In the genomic region with DNA sequence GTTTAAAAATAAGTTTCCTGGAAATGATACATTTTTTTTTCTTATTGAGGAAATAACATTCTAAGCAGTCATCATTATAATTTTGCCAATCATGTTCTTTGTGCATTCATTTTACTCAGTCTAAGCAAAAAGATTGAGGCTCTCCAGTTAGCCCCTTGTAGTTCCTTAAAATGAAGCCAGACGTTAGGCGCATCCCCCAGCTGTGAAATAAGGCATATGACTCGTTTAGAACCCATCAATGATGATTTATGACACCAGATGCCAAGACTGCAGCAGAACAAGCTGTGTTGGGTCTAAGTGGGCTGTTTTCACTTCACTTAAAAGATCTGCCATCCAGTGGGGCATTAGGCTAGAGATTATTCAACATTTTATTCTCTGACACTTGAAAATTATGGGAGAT, we compare ENCODE assay signal across 22 cellular contexts. TPM values are rescaled to one million over a fixed set of nuclear protein-coding genes. Genes with fewer than 3 reads are reported as not detected.
DNase-seq lines count a peak whose midpoint lies in the region; ATAC-seq, FAIRE-seq and TF ChIP-seq lines count a peak whose summit lies in the region.
"Had no signal": no experiment of that assay in that cellular context is flagged by ENCODE, and none has a peak within 500 bp of the region (broad histone marks: within the 10 kb centered on the region; RNA-seq: fewer than 3 reads in every experiment).

No MANE protein-coding gene starts in this region.

- DNase-seq in KBM-7 (peak; percentile 95), NCI-H69 (lab: John Stamatoyannopoulos, UW) (peak; percentile 61), fibroblast of villous mesenchyme (ENCODE audit: low read depth) (peak; percentile 51), sciatic nerve (ENCODE audit: low spot score) (no peak), kidney (no peak), kidney tubule cell (ENCODE audit: low spot score) (no peak), GM13977 (ENCODE audit: low spot score) (no peak)
- no peak for DNase-seq in activated CD4-positive, CD25-positive, alpha-beta regulatory T cell treated with anti-CD3 and anti-CD28 coated beads, Interleukin-2, amount 50 U/mL, for 72 hours
- DNase-seq: activated CD4-positive, alpha-beta memory T cell treated with anti-CD3 and anti-CD28 coated beads for 36 hours; activated T-cell treated with anti-CD3 and anti-CD28 coated beads, Interleukin-2, amount 50 U/mL, for 48 hours; BE2C; DMS153; dorsolateral prefrontal cortex; head of caudate nucleus; NCI-H1105 treated with DMSO at 0.1 percent for 48 hours; NCI-H345; pancreas; stimulated activated CD4-positive, alpha-beta T cell treated with anti-CD3 and anti-CD28 coated beads, Interleukin-12 subunit alpha, Interleukin-12 subunit beta, amount 100 ng/mL, for 4 hours; stimulated activated naive CD4-positive, alpha-beta T cell had no signal

- no peak for FAIRE-seq in kidney (lab: Jason Lieb, UNC)
- FAIRE-seq: GM19239, pancreas had no signal

- TF ChIP-seq CTCF in fibroblast of villous mesenchyme (IDR thresholded peaks at IDR 0.05; ENCODE audit: insufficient read depth, low read depth, low read length) (no peak), kidney (IDR thresholded peaks at IDR 0.05; ENCODE audit: borderline replicate concordance, extremely low read depth, insufficient read depth) (no peak), GM13977 (IDR thresholded peaks at IDR 0.05; ENCODE audit: extremely low read depth, insufficient read depth, missing control alignments) (no peak)

- no peaks in the 10 kb centered on the region for H3K36me3 ChIP-seq in kidney (ENCODE audit: control insufficient read depth in 1 of 2, insufficient read depth in 2 of 2, low read length in 2 of 2)
- H3K36me3 ChIP-seq: BE2C, pancreas had no signal

- in situ Hi-C loops in KBM-7 (cut with MboI; ENCODE audit: low pct_unique_long_range_greater_than_20kb, low sequenced_read_pairs) = no loop called here
- in situ Hi-C loops in GM13977 (cut with MboI; ENCODE audit: low pct_unique_long_range_greater_than_20kb, low sequenced_read_pairs, unreplicated experiment) = no loop called here

- ATAC-seq in sciatic nerve = peak; percentile 88
- ATAC-seq: HCT116 had no signal

- no peak overlapping the region for H3K27ac ChIP-seq in kidney (ENCODE audit: low read depth in 2 of 2, low read length in 2 of 2)

- H3K4me1 ChIP-seq in kidney (ENCODE audit: control insufficient read depth in 1 of 2, insufficient read depth in 1 of 2, low read depth in 1 of 2, low read length in 2 of 2) = peaks cover 3 to 29% of the 10 kb centered on the region in 2 donors
- H3K4me1 ChIP-seq: BE2C had no signal

- H3K4me3 ChIP-seq in fibroblast of villous mesenchyme (ENCODE audit: low read depth, low read length) (no peak overlapping the region), kidney (ENCODE audit: low read length in 2 of 2) (no peak overlapping the region)
- H3K4me3 ChIP-seq: dorsolateral prefrontal cortex, pancreas had no signal

- H3K9ac ChIP-seq in kidney (ENCODE audit: low read length in 2 of 2) = no peak overlapping the region

- H3K9me3 ChIP-seq in kidney (ENCODE audit: control insufficient read depth in 1 of 2, low read length in 2 of 2) = no peaks in the 10 kb centered on the region
- H3K9me3 ChIP-seq: BE2C, pancreas had no signal

- intact Hi-C loops in sciatic nerve (cut with DNase I) (no loop called here), kidney (cut with DNase I) (no loop called here)

RNA-seq across cellular contexts. Expression of gene PDGFC, which starts 17.0 kb away (rescaled TPM):
- total RNA-seq in fibroblast of villous mesenchyme (145 and 184 TPM in 2 replicates), sciatic nerve (12.0 TPM), kidney (37.6 TPM)
- 12.3 TPM for polyA plus RNA-seq in kidney (ENCODE audit: insufficient read depth, low read depth, low replicate concordance)
- total RNA-seq: activated CD4-positive, alpha-beta memory T cell treated with anti-CD3 and anti-CD28 coated beads for 36 hours had no signal
- polyA plus RNA-seq: IgD-negative memory B cell had no signal

Comparison
In these comparisons a context has a peak if more than half of its experiments do, and no peak if none do; other contexts are left out.
1. DNase-seq: peak in KBM-7 (single experiment), NCI-H69 (single experiment) and fibroblast of villous mesenchyme (single experiment); none in sciatic nerve (single experiment), kidney (single experiment), kidney tubule cell (single experiment), activated CD4-positive, CD25-positive, alpha-beta regulatory T cell treated with anti-CD3 and anti-CD28 coated beads, Interleukin-2, amount 50 U/mL, for 72 hours (single experiment) and GM13977 (single experiment).